In genomic region chr22:24046024-24046423, GRCh38 we compare ENCODE assay signal across 24 cellular contexts. TPM values are rescaled to one million over a fixed set of nuclear protein-coding genes. Genes with fewer than 3 reads are reported as not detected.
"Had no signal": no experiment of that assay in that cellular context is flagged by ENCODE, and none has a peak within 500 bp of the region (broad histone marks: within the 10 kb centered on the region; RNA-seq: fewer than 3 reads in every experiment).

No MANE protein-coding gene starts in this region.

- H3K9me3 ChIP-seq: body of pancreas, esophagus squamous epithelium, tibial artery had no signal

- H3K27me3 ChIP-seq: body of pancreas, esophagus squamous epithelium, tibial artery had no signal

- DNase-seq: activated CD4-positive, alpha-beta T cell treated with anti-CD3 and anti-CD28 coated beads for 48 hours; activated gamma-delta T cell; amygdala; body of pancreas; effector CD8-positive, alpha-beta T cell; esophagus squamous epithelium; glutamatergic neuron; hypothalamus; mesendoderm; nephron progenitor cell; occipital lobe; right cardiac atrium; stimulated activated CD4-positive, alpha-beta T cell treated with anti-CD3 and anti-CD28 coated beads, Interleukin-15, amount 100 ng/mL, for 24 hours; stimulated activated CD4-positive, alpha-beta T cell treated with anti-CD3 and anti-CD28 coated beads, Interleukin-4, amount 100 ng/mL, for 1 hour; stimulated activated naive CD4-positive, alpha-beta T cell; tibial artery had no signal

- H3K4me1 ChIP-seq: body of pancreas had no signal

- H3K4me3 ChIP-seq: body of pancreas, esophagus squamous epithelium, skin epidermis, tibial artery had no signal

- ATAC-seq: activated naive CD4-positive, alpha-beta T cell treated with anti-CD3 and anti-CD28 coated beads, Interleukin-2, amount 50 U/mL, for 72 hours; body of pancreas; right cardiac atrium had no signal

- H3K27ac ChIP-seq: body of pancreas, esophagus squamous epithelium, skin epidermis, tibial artery had no signal

RNA-seq across cellular contexts. Expression of gene GSTT4, which starts 40.8 kb away (rescaled TPM):
- total RNA-seq: activated CD8-positive, alpha-beta memory T cell treated with anti-CD3 and anti-CD28 coated beads for 36 hours; activated naive CD4-positive, alpha-beta T cell treated with anti-CD3 and anti-CD28 coated beads, Interleukin-2, amount 50 U/mL, for 72 hours; body of pancreas; endothelial cell of umbilical vein; esophagus squamous epithelium; kidney epithelial cell; lower leg skin; occipital lobe; posterior vena cava; right cardiac atrium; subcutaneous adipose tissue had no signal
- polyA plus RNA-seq: endothelial cell of umbilical vein, right cardiac atrium had no signal
